ENCODE assay signal across 1 cellular context in genomic region chr1:117398957-117399356, GRCh38.
TF ChIP-seq lines count a peak whose summit lies in the region.

No MANE protein-coding gene starts in this region.

TF ChIP-seq in K562, 482 proteins besides CTCF, POLR2A, EP300 and RAD21 (continued from another document):
- TF ChIP-seq CHD7 (IDR thresholded peaks at IDR 0.05; ENCODE audit: low read depth, low read length) (no peak), CEBPB (tag; IDR thresholded peaks at IDR 0.05) (peak; percentile 56), ZNF239 (CRISPR knock-in tag; IDR thresholded peaks at IDR 0.05) (peak; percentile 86), CEBPZ (IDR thresholded peaks at IDR 0.05; ENCODE audit: borderline replicate concordance, low read depth, low read length) (no peak), NUFIP1 (IDR thresholded peaks at IDR 0.05; ENCODE audit: partially characterized antibody) (no peak), MTA1 (IDR thresholded peaks at IDR 0.05; ENCODE audit: borderline replicate concordance) (no peak)
